37 cellular contexts compared by ENCODE assay signal in genomic region chr20:43006651-43007375, GRCh38.
"Had no signal": no experiment of that assay in that cellular context is flagged by ENCODE, and none has a peak within 500 bp of the region (broad histone marks: within the 10 kb centered on the region; RNA-seq: fewer than 3 reads in every experiment).

No MANE protein-coding gene starts in this region.

- H3K4me3 Mint-ChIP-seq: activated CD4-positive, alpha-beta memory T cell treated with anti-CD3 and anti-CD28 coated beads, Interleukin-2, amount 10 ng/mL, durations not matched to agents 7 days and 5 days; activated CD8-positive, alpha-beta memory T cell treated with anti-CD3 and anti-CD28 coated beads, Interleukin-2, amount 10 ng/mL, durations not matched to agents 7 days and 5 days; activated naive CD8-positive, alpha-beta T cell treated with anti-CD3 and anti-CD28 coated beads for 36 hours; T-cell; T-helper 17 cell had no signal

- H3K4me3 ChIP-seq: Peyer's patch, SJSA1 had no signal

- H3K9me3 ChIP-seq: Peyer's patch, SJSA1 had no signal

- H3K9me3 Mint-ChIP-seq: activated naive CD8-positive, alpha-beta T cell treated with anti-CD3 and anti-CD28 coated beads for 36 hours had no signal

- H3K36me3 Mint-ChIP-seq: activated CD8-positive, alpha-beta memory T cell treated with anti-CD3 and anti-CD28 coated beads, Interleukin-2, amount 10 ng/mL, durations not matched to agents 7 days and 5 days; activated naive CD8-positive, alpha-beta T cell treated with anti-CD3 and anti-CD28 coated beads for 36 hours; T-cell had no signal

- H3K27ac Mint-ChIP-seq: activated CD4-positive, alpha-beta memory T cell treated with anti-CD3 and anti-CD28 coated beads, Interleukin-2, amount 10 ng/mL, durations not matched to agents 7 days and 5 days; activated CD8-positive, alpha-beta memory T cell treated with anti-CD3 and anti-CD28 coated beads, Interleukin-2, amount 10 ng/mL, durations not matched to agents 7 days and 5 days; activated naive CD8-positive, alpha-beta T cell treated with anti-CD3 and anti-CD28 coated beads for 36 hours; T-cell; T-helper 17 cell had no signal

- H3K4me1 Mint-ChIP-seq: activated CD4-positive, alpha-beta memory T cell treated with anti-CD3 and anti-CD28 coated beads, Interleukin-2, amount 10 ng/mL, durations not matched to agents 7 days and 5 days; activated CD8-positive, alpha-beta memory T cell treated with anti-CD3 and anti-CD28 coated beads, Interleukin-2, amount 10 ng/mL, durations not matched to agents 7 days and 5 days; activated naive CD8-positive, alpha-beta T cell treated with anti-CD3 and anti-CD28 coated beads for 36 hours; T-cell; T-helper 17 cell had no signal

- H3K27me3 ChIP-seq: brain microvascular endothelial cell, Peyer's patch, SJSA1 had no signal

- H3K4me1 ChIP-seq: Peyer's patch, SJSA1 had no signal

- H3K9ac ChIP-seq: KMS-11, SK-N-SH had no signal

- H3K36me3 ChIP-seq: brain microvascular endothelial cell, Peyer's patch, SJSA1 had no signal

- H3K4me2 ChIP-seq: KMS-11, SK-N-SH had no signal

- H3K9me2 ChIP-seq: SK-N-SH had no signal

- H3K27ac ChIP-seq: brain microvascular endothelial cell, KMS-11, Peyer's patch, SJSA1, VCaP had no signal

- DNase-seq: activated CD4-positive, alpha-beta memory T cell treated with anti-CD3 and anti-CD28 coated beads, Interleukin-2, amount 10 ng/mL, durations not matched to agents 7 days and 5 days; activated CD4-positive, alpha-beta T cell treated with anti-CD3 and anti-CD28 coated beads for 1 hour; activated CD4-positive, alpha-beta T cell treated with anti-CD3 and anti-CD28 coated beads for 48 hours; activated CD4-positive, CD25-positive, alpha-beta regulatory T cell; activated CD8-positive, alpha-beta memory T cell treated with anti-CD3 and anti-CD28 coated beads for 24 hours; activated CD8-positive, alpha-beta memory T cell treated with anti-CD3 and anti-CD28 coated beads, Interleukin-2, amount 10 ng/mL, durations not matched to agents 7 days and 5 days; activated CD8-positive, alpha-beta memory T cell treated with anti-CD3 and anti-CD28 coated beads, Interleukin-2, amount 50 U/mL, for 48 hours; activated effector memory CD4-positive, alpha-beta T cell treated with Interleukin-2 at 50 U/mL for 16 hours; activated naive CD4-positive, alpha-beta T cell treated with anti-CD3 and anti-CD28 coated beads, Interleukin-2, amount 50 U/mL, for 16 hours; activated naive CD8-positive, alpha-beta T cell treated with anti-CD3 and anti-CD28 coated beads for 36 hours; activated T-cell treated with anti-CD3 and anti-CD28 coated beads, Interleukin-2, amount 50 U/mL, for 48 hours; amniotic stem cell; aorta; brain microvascular endothelial cell; central memory CD4-positive, alpha-beta T cell; NCI-H1092 treated with DMSO at 0.1 percent for 48 hours; NCI-H1417; NCI-H146; NCI-H187; NCI-H2029 treated with DMSO at 0.1 percent for 48 hours; NCI-H2107; NCI-H2171; NCI-H446; NCI-H510A treated with DMSO at 0.1 percent for 48 hours; NCI-H526 treated with DMSO at 0.1 percent for 48 hours; NCI-H774; NK-92 treated with Interleukin-12 subunit alpha and Interleukin-12 subunit beta, amount 100 ng/mL, for 24 hours; PC-3; Peyer's patch; RPMI8226; SHP77 treated with DMSO at 0.1 percent for 48 hours; SK-N-SH; T-cell; T-helper 17 cell had no signal

- H3K27me3 Mint-ChIP-seq: activated CD4-positive, alpha-beta memory T cell treated with anti-CD3 and anti-CD28 coated beads, Interleukin-2, amount 10 ng/mL, durations not matched to agents 7 days and 5 days; activated CD8-positive, alpha-beta memory T cell treated with anti-CD3 and anti-CD28 coated beads, Interleukin-2, amount 10 ng/mL, durations not matched to agents 7 days and 5 days; T-cell; T-helper 17 cell had no signal
